ENCODE assay signal across 7 cellular contexts in genomic region chr10:21991785-21992184, GRCh38.
"Had no signal": no experiment of that assay in that cellular context is flagged by ENCODE, and none has a peak within 500 bp of the region (broad histone marks: within the 10 kb centered on the region; RNA-seq: fewer than 3 reads in every experiment).

No MANE protein-coding gene starts in this region.

- H3K27ac Mint-ChIP-seq: GM23338, H9 had no signal

- H3K4me3 Mint-ChIP-seq: GM23338, H9 had no signal

- DNase-seq: H9, HCEC 1CT, KBM-7 had no signal

- ATAC-seq: GM23338 had no signal

- FAIRE-seq: H1, H54, HTR-8/SVneo had no signal

- H3K4me2 ChIP-seq: GM23338 had no signal

- H2AFZ ChIP-seq: GM23338 had no signal

- H3K9me3 Mint-ChIP-seq: H9 had no signal

- H3K4me3 ChIP-seq: GM23338 had no signal
